ENCODE assay signal across 26 cellular contexts in genomic region chr20:63482021-63482587, GRCh38. TPM values are rescaled to one million over a fixed set of nuclear protein-coding genes. Genes with fewer than 3 reads are reported as not detected.
"Had no signal": no experiment of that assay in that cellular context is flagged by ENCODE, and none has a peak within 500 bp of the region (broad histone marks: within the 10 kb centered on the region; RNA-seq: fewer than 3 reads in every experiment).

No MANE protein-coding gene starts in this region.

- DNase-seq: activated CD4-positive, alpha-beta T cell treated with anti-CD3 and anti-CD28 coated beads, Interleukin-2, amount 50 U/mL, for 1 hour; activated CD4-positive, CD25-positive, alpha-beta regulatory T cell treated with anti-CD3 and anti-CD28 coated beads, Interleukin-2, amount 50 U/mL, for 72 hours; activated CD8-positive, alpha-beta T cell treated with anti-CD3 and anti-CD28 coated beads, Interleukin-2, amount 10 ng/mL, durations not matched to agents 7 days and 5 days; activated gamma-delta T cell; effector memory CD4-positive, alpha-beta T cell; foreskin keratinocyte; immature natural killer cell; lower lobe of right lung; mesendoderm; mucosa of descending colon; nephron progenitor cell; posterior cingulate gyrus; stimulated activated CD4-positive, alpha-beta T cell treated with anti-CD3 and anti-CD28 coated beads, Interleukin-2, amount 100 ng/mL, for 48 hours; stimulated activated CD8-positive, alpha-beta memory T cell treated with anti-CD3 and anti-CD28 coated beads, Interleukin-4, amount 100 ng/mL, for 48 hours; stimulated activated naive B cell treated with anti-CD40 and anti-IgM and Interleukin-4, amounts not matched to agents 10 μg/mL and 1 μg/mL and 100 μg/mL, for 72 hours; transverse colon; WERI-Rb-1 had no signal

- H3K4me3 ChIP-seq: ascending aorta, lower lobe of right lung, mucosa of descending colon, transverse colon had no signal

- H3K36me3 Mint-ChIP-seq: activated naive CD4-positive, alpha-beta T cell treated with anti-CD3 and anti-CD28 coated beads, Interleukin-2, amount 50 U/mL, for 24 hours; immature natural killer cell had no signal

- ATAC-seq: activated CD8-positive, alpha-beta T cell treated with anti-CD3 and anti-CD28 coated beads, Interleukin-2, amount 10 ng/mL, durations not matched to agents 7 days and 5 days; left lobe of liver had no signal

- H3K4me1 ChIP-seq: ascending aorta, foreskin keratinocyte, lower lobe of right lung, transverse colon had no signal

- H3K36me3 ChIP-seq: ascending aorta, lower lobe of right lung, transverse colon, WERI-Rb-1 had no signal

- H3K27ac Mint-ChIP-seq: activated CD8-positive, alpha-beta T cell treated with anti-CD3 and anti-CD28 coated beads, Interleukin-2, amount 10 ng/mL, durations not matched to agents 7 days and 5 days; activated naive CD4-positive, alpha-beta T cell treated with anti-CD3 and anti-CD28 coated beads, Interleukin-2, amount 50 U/mL, for 24 hours; activated T-helper 1 cell treated with anti-CD3 and anti-CD28 coated beads, Interleukin-12 subunit alpha, Interleukin-12 subunit beta, Interleukin-2, Interleukin-4 antibody, amounts not matched to agents 30 ng/mL and 10 ng/mL and 1 ng/mL, durations not matched to agents 14 hours and 24 hours and 36 hours; immature natural killer cell; nephron progenitor cell; stimulated activated naive B cell treated with anti-CD40 and anti-IgM and Interleukin-4, amounts not matched to agents 10 μg/mL and 1 μg/mL and 100 μg/mL, for 72 hours had no signal

- H3K9me3 Mint-ChIP-seq: activated naive CD4-positive, alpha-beta T cell treated with anti-CD3 and anti-CD28 coated beads, Interleukin-2, amount 50 U/mL, for 24 hours; activated T-helper 1 cell treated with anti-CD3 and anti-CD28 coated beads, Interleukin-12 subunit alpha, Interleukin-12 subunit beta, Interleukin-2, Interleukin-4 antibody, amounts not matched to agents 30 ng/mL and 10 ng/mL and 1 ng/mL, durations not matched to agents 14 hours and 24 hours and 36 hours; central memory CD8-positive, alpha-beta T cell had no signal

- H3K4me1 Mint-ChIP-seq: activated naive CD4-positive, alpha-beta T cell treated with anti-CD3 and anti-CD28 coated beads, Interleukin-2, amount 50 U/mL, for 24 hours; immature natural killer cell had no signal

- H3K27me3 ChIP-seq: ascending aorta had no signal

- H3K9me3 ChIP-seq: ascending aorta, lower lobe of right lung, mucosa of descending colon, transverse colon had no signal

- H3K27ac ChIP-seq: ascending aorta, foreskin keratinocyte, lower lobe of right lung, transverse colon, WERI-Rb-1 had no signal

- H3K4me3 Mint-ChIP-seq: activated CD8-positive, alpha-beta T cell treated with anti-CD3 and anti-CD28 coated beads, Interleukin-2, amount 10 ng/mL, durations not matched to agents 7 days and 5 days; activated naive CD4-positive, alpha-beta T cell treated with anti-CD3 and anti-CD28 coated beads, Interleukin-2, amount 50 U/mL, for 24 hours; activated T-helper 1 cell treated with anti-CD3 and anti-CD28 coated beads, Interleukin-12 subunit alpha, Interleukin-12 subunit beta, Interleukin-2, Interleukin-4 antibody, amounts not matched to agents 30 ng/mL and 10 ng/mL and 1 ng/mL, durations not matched to agents 14 hours and 24 hours and 36 hours; central memory CD8-positive, alpha-beta T cell; immature natural killer cell; nephron progenitor cell; stimulated activated naive B cell treated with anti-CD40 and anti-IgM and Interleukin-4, amounts not matched to agents 10 μg/mL and 1 μg/mL and 100 μg/mL, for 72 hours had no signal

RNA-seq across cellular contexts. Expression of gene KCNQ2, which starts 9.6 kb away (rescaled TPM):
- total RNA-seq: activated CD8-positive, alpha-beta T cell treated with anti-CD3 and anti-CD28 coated beads, Interleukin-2, amount 10 ng/mL, durations not matched to agents 7 days and 5 days; activated T-helper 1 cell treated with anti-CD3 and anti-CD28 coated beads, Interleukin-12 subunit alpha, Interleukin-12 subunit beta, Interleukin-2, Interleukin-4 antibody, amounts not matched to agents 30 ng/mL and 10 ng/mL and 1 ng/mL, durations not matched to agents 14 hours and 24 hours and 36 hours; ascending aorta; dermis microvascular lymphatic vessel endothelial cell; foreskin keratinocyte; glomerular endothelial cell; left lobe of liver; lower lobe of right lung; omental fat pad had no signal
- polyA plus RNA-seq: foreskin keratinocyte had no signal

RNA-seq across cellular contexts. Expression of gene EEF1A2, which starts 16.8 kb away (rescaled TPM):
- total RNA-seq: activated CD8-positive, alpha-beta T cell treated with anti-CD3 and anti-CD28 coated beads, Interleukin-2, amount 10 ng/mL, durations not matched to agents 7 days and 5 days had no signal
- polyA plus RNA-seq: immature natural killer cell had no signal

RNA-seq across cellular contexts. Expression of gene PTK6, which starts 55.1 kb away (rescaled TPM):
- total RNA-seq: ascending aorta, glomerular endothelial cell, temporal lobe had no signal
